ENCODE assay signal across 8 cellular contexts in the genomic region with DNA sequence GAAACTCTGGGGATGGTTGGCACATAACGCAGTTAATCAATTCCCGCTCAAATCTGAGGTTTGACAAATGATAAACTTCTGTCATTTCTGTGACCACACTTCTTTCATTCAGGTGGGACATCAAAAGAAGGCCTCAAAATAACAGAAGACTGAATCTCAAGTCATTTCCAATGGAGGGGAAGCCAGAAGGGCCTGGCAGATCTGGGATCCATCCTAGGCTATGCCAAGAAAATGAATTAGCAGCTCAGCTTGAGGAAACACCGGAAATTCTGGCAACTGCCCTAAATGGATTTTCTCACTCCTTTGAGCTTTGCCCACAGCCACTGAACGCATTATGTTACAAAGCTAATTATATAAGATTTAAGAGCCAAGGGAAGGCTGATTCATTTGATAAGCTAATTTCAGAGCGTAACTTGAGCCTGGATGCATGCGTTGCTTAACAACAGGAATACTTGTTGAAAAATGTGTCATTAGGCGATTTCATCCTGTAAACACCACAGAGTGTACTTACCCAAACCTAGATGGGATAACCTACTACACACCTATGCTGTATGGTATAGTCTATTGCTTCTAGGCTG. TPM values are rescaled to one million over a fixed set of nuclear protein-coding genes. Genes with fewer than 3 reads are reported as not detected.
A peak's percentile ranks its signal among the peaks of the same experiment; 100 is the strongest.
DNase-seq lines count a peak whose midpoint lies in the region; ATAC-seq and TF ChIP-seq lines count a peak whose summit lies in the region.

No MANE protein-coding gene starts in this region.

- H3K4me1 ChIP-seq in DND-41 (ENCODE audit: insufficient read depth, low read length) (peaks cover 17% of the 10 kb centered on the region), neuron (ENCODE audit: insufficient read depth, low read length) (peaks cover 26% of the 10 kb centered on the region)

- no peak overlapping the region for H3K4me2 ChIP-seq in DND-41 (ENCODE audit: insufficient read depth, low read length)

- DNase-seq in DND-41 = no peak
- DNase-seq in NCI-H2107 (lab: John Stamatoyannopoulos, UW) = peak; percentile 70
- DNase-seq in choroid plexus epithelial cell (ENCODE audit: low read depth) = peak; percentile 55
- no peak for DNase-seq in stimulated activated CD4-positive, alpha-beta T cell treated with anti-CD3 and anti-CD28 coated beads, Interleukin-4, amount 100 ng/mL, for 4 hours
- no peak for DNase-seq in HuH-7.5 (ENCODE audit: low spot score)
- no peak for DNase-seq in mesenteric fat pad (ENCODE audit: low spot score)
- DNase-seq in T-cell = no peak

- H3K27ac ChIP-seq in DND-41 (ENCODE audit: low read length) = no peak overlapping the region

- H3K4me1 Mint-ChIP-seq in T-cell = peaks cover 11 to 13% (median 12%) of the 10 kb centered on the region in 3 donors

- no peaks in the 10 kb centered on the region for H3K27me3 Mint-ChIP-seq in T-cell

- H3K36me3 Mint-ChIP-seq in T-cell = no peaks in the 10 kb centered on the region

- no peaks in the 10 kb centered on the region for H3K79me2 ChIP-seq in DND-41 (ENCODE audit: insufficient read depth, low read length)

- CTCF ChIA-PET in T-cell (lab: Charles Lee) = interaction anchor here (0.5 to 1.1 kb wide), 3 partner anchors 9 to 31 kb away, joined by 3 to 7 read pairs (median 3); no protein-coding TSS in a partner anchor

- H2AFZ ChIP-seq in DND-41 (ENCODE audit: low read depth, low read length) (no peak overlapping the region), neuron (ENCODE audit: low read depth, low read length) (peak overlapping the region; percentile 61)

- H3K27me3 ChIP-seq in DND-41 (ENCODE audit: insufficient read depth, low read length, poor library complexity) = no peaks in the 10 kb centered on the region
- no peaks in the 10 kb centered on the region for H3K27me3 ChIP-seq in neuron (ENCODE audit: insufficient read depth, low read length)

- POLR2A ChIA-PET in T-cell (lab: Charles Lee) = no interaction called here

- no peaks in the 10 kb centered on the region for H4K20me1 ChIP-seq in DND-41 (ENCODE audit: insufficient read depth, low read length)

- no peak overlapping the region for H3K27ac Mint-ChIP-seq in T-cell

- no peak overlapping the region for H3K4me3 ChIP-seq in DND-41 (ENCODE audit: low read depth in 1 of 2, low read length in 2 of 2)
- H3K4me3 ChIP-seq in choroid plexus epithelial cell (ENCODE audit: low read depth, low read length) = no peak overlapping the region
- H3K4me3 ChIP-seq in neuron (ENCODE audit: low read length) = no peak overlapping the region

- no peaks in the 10 kb centered on the region for H3K9me3 ChIP-seq in DND-41 (ENCODE audit: insufficient read depth, low read length, severe bottlenecking)
- no peaks in the 10 kb centered on the region for H3K9me3 ChIP-seq in neuron (ENCODE audit: low read length)

- no peak overlapping the region for H3K9ac ChIP-seq in DND-41 (ENCODE audit: low read depth, low read length)

- TF ChIP-seq CTCF in DND-41 (IDR thresholded peaks at IDR 0.05; ENCODE audit: borderline replicate concordance, extremely low read depth, low read length, poor library complexity, severe bottlenecking) (no peak), choroid plexus epithelial cell (conservative IDR thresholded peaks at IDR 0.05; ENCODE audit: low read depth, low read length) (no peak)

- H3K9me3 Mint-ChIP-seq in T-cell = no peaks in the 10 kb centered on the region

- no peaks in the 10 kb centered on the region for H3K36me3 ChIP-seq in DND-41 (ENCODE audit: insufficient read depth, low read length)
- no peaks in the 10 kb centered on the region for H3K36me3 ChIP-seq in neuron (ENCODE audit: insufficient read depth, low read length)

- H3K4me3 Mint-ChIP-seq in T-cell = no peak overlapping the region

- ATAC-seq in DND-41 (ENCODE audit: insufficient read depth, low read depth) (peak; percentile 54; the same call in 2 of the 3 replicates), T-cell (replicated peaks in 1 of 4) (no peak)

RNA-seq across cellular contexts. Expression of gene NR1D2, which starts 47.1 kb away (rescaled TPM):
- 19.4 TPM for total RNA-seq in mesenteric fat pad
- 10 to 100 TPM; 44.4 to 96.7 (median 51.7) TPM for total RNA-seq in T-cell

Comparison
In these comparisons a context has a peak if more than half of its experiments do, and no peak if none do; other contexts are left out.
1. DNase-seq: peak in NCI-H2107 (single experiment) and choroid plexus epithelial cell (single experiment); none in DND-41 (single experiment), stimulated activated CD4-positive, alpha-beta T cell treated with anti-CD3 and anti-CD28 coated beads, Interleukin-4, amount 100 ng/mL, for 4 hours (0 of 2), HuH-7.5 (single experiment), mesenteric fat pad (single experiment) and T-cell (0 of 34).